Comparison of ENCODE assay signal across 16 cellular contexts in genomic region chr11:79466411-79466810, GRCh38. TPM values are rescaled to one million over a fixed set of nuclear protein-coding genes. Genes with fewer than 3 reads are reported as not detected.
DNase-seq lines count a peak whose midpoint lies in the region; ATAC-seq and TF ChIP-seq lines count a peak whose summit lies in the region.
"Had no signal": no experiment of that assay in that cellular context is flagged by ENCODE, and none has a peak within 500 bp of the region (broad histone marks: within the 10 kb centered on the region; RNA-seq: fewer than 3 reads in every experiment).

No MANE protein-coding gene starts in this region.

- no peak for ATAC-seq in HG02588 (IDR thresholded peaks at IDR 0.05; ENCODE audit: unreplicated experiment)
- ATAC-seq: CD8-positive, alpha-beta T cell; stimulated activated naive CD8-positive, alpha-beta T cell treated with anti-CD3 and anti-CD28 coated beads, Interleukin-15, Interleukin-2, amounts not matched to agents 100 U/mL and 50 U/mL, for 24 hours had no signal

- no peaks in the 10 kb centered on the region for H3K79me2 ChIP-seq in SK-N-SH (ENCODE audit: insufficient read depth)

- H3K36me3 ChIP-seq in SK-N-SH (replicated peaks in 1 of 2; ENCODE audit: control insufficient read depth in 1 of 2, insufficient read depth in 2 of 2, low read length in 1 of 2) = no peaks in the 10 kb centered on the region
- H3K36me3 ChIP-seq in SJCRH30 = no peaks in the 10 kb centered on the region
- H3K36me3 ChIP-seq: MG63, neutrophil had no signal

- H3K4me2 ChIP-seq in SK-N-SH = no peak overlapping the region

- no peaks in the 10 kb centered on the region for H3F3A ChIP-seq in SK-N-SH (replicated peaks; ENCODE audit: insufficient read depth)

- no peak for TF ChIP-seq EP300 in SK-N-SH (IDR thresholded peaks at IDR 0.05; ENCODE audit: borderline replicate concordance in 1 of 2, low read depth in 1 of 2, low read length in 1 of 2)

- TF ChIP-seq CTCF in SK-N-SH (IDR thresholded peaks at IDR 0.05) = no peak

- TF ChIP-seq RAD21 in SK-N-SH (IDR thresholded peaks at IDR 0.05; ENCODE audit: low read length) = no peak

- DNase-seq in GM03348 (ENCODE audit: low spot score) = peak; percentile 76
- DNase-seq in SK-N-SH = no peak
- DNase-seq in fibroblast of gingiva (ENCODE audit: low read depth) = peak; percentile 8
- peak; percentile 79 for DNase-seq in renal cortical epithelial cell (ENCODE audit: low read depth)
- no peak for DNase-seq in NCI-H2171 treated with DMSO at 0.1 percent for 48 hours (lab: John Stamatoyannopoulos, UW)
- no peak for DNase-seq in SJCRH30
- no peak for DNase-seq in NCI-H446 (lab: John Stamatoyannopoulos, UW)
- DNase-seq: activated naive CD4-positive, alpha-beta T cell treated with Interleukin-2 at 50 U/mL for 16 hours; CD8-positive, alpha-beta T cell; central memory CD4-positive, alpha-beta T cell; GOT3; MG63; NCI-H2107; stimulated activated naive CD8-positive, alpha-beta T cell treated with anti-CD3 and anti-CD28 coated beads, Interleukin-15, Interleukin-2, amounts not matched to agents 100 U/mL and 50 U/mL, for 24 hours had no signal

- 17% methylated on average over 2 of the region's 2 CpGs for WGBS in SK-N-SH (ENCODE audit: low lambda C conversion rate)

- H3K27me3 ChIP-seq in SK-N-SH (ENCODE audit: insufficient read depth) (no peaks in the 10 kb centered on the region), SJCRH30 (no peaks in the 10 kb centered on the region)
- H3K27me3 ChIP-seq: MG63, neutrophil had no signal

- H3K9me3 ChIP-seq in SK-N-SH (no peaks in the 10 kb centered on the region), SJCRH30 (replicated peaks) (no peaks in the 10 kb centered on the region)
- H3K9me3 ChIP-seq: MG63, neutrophil had no signal

- H3K4me1 ChIP-seq in SK-N-SH (ENCODE audit: control insufficient read depth in 1 of 2, insufficient read depth in 2 of 2, low read depth in 1 of 2, low read length in 1 of 2) (no peaks in the 10 kb centered on the region), SJCRH30 (no peaks in the 10 kb centered on the region)

- H3K9ac ChIP-seq in SK-N-SH = no peak overlapping the region

- H3K27ac ChIP-seq in SK-N-SH (ENCODE audit: low read depth in 2 of 2, low read length in 1 of 2) (no peak overlapping the region), SJCRH30 (no peak overlapping the region)
- H3K27ac ChIP-seq: neutrophil had no signal

- no peaks in the 10 kb centered on the region for H3K9me2 ChIP-seq in SK-N-SH

- CTCF ChIA-PET in SK-N-SH (lab: Yijun Ruan, JAX) = no interaction called here

- no peaks in the 10 kb centered on the region for H4K20me1 ChIP-seq in SK-N-SH (ENCODE audit: insufficient read depth)

- POLR2A ChIA-PET in SK-N-SH (lab: Yijun Ruan, JAX) = no interaction called here

- H3K4me3 ChIP-seq in SK-N-SH (ENCODE audit: low read depth in 2 of 2, low read length in 1 of 2) = no peak overlapping the region
- H3K4me3 ChIP-seq in SJCRH30 = no peak overlapping the region
- H3K4me3 ChIP-seq: MG63 had no signal

- no peak overlapping the region for H2AFZ ChIP-seq in SK-N-SH (ENCODE audit: low read depth)

TF ChIP-seq in SK-N-SH, 30 proteins besides CTCF, POLR2A, EP300 and RAD21:
- TF ChIP-seq IRF3 (IDR thresholded peaks at IDR 0.05; ENCODE audit: low read depth, low read length) (no peak), CHD2 (IDR thresholded peaks at IDR 0.05; ENCODE audit: low read length, partially characterized antibody) (no peak), JUND (IDR thresholded peaks at IDR 0.05) (peak; percentile 42), FOSL2 (IDR thresholded peaks at IDR 0.05; ENCODE audit: borderline replicate concordance, low read depth) (peak; percentile 59; the same call in 1 of the 2 replicates), MEF2A (IDR thresholded peaks at IDR 0.05; ENCODE audit: borderline replicate concordance, low read depth) (no peak)
TF ChIP-seq in SK-N-SH: peak in this region for 2.

RNA-seq across cellular contexts. Expression of gene TENM4, which starts 25.6 kb away (rescaled TPM):
- 6.0 and 16.7 TPM in 2 replicates for polyA plus RNA-seq in SK-N-SH (2012; rRNA removed)
- polyA plus RNA-seq in SK-N-SH (2012; cell fraction: cytosol; rRNA removed) = 6.6 and 14.2 TPM in 2 replicates
- 16.8 and 18.6 TPM in 2 replicates for polyA plus RNA-seq in SK-N-SH (2012; cell fraction: nucleus; rRNA removed)
- total RNA-seq in renal cortical epithelial cell = 59.6 and 306 TPM in 2 replicates
- 0.53 and 0.58 TPM in 2 replicates for total RNA-seq in SJCRH30 (2014; rRNA removed; shearing (Covaris generic))
- total RNA-seq: CD8-positive, alpha-beta T cell had no signal

Comparison
In these comparisons a context has a peak if more than half of its experiments do, and no peak if none do; other contexts are left out.
1. DNase-seq: peak in GM03348 (single experiment), fibroblast of gingiva (single experiment) and renal cortical epithelial cell (single experiment); none in SK-N-SH (single experiment), NCI-H2171 treated with DMSO at 0.1 percent for 48 hours (single experiment), SJCRH30 (0 of 2) and NCI-H446 (0 of 2).
2. RNA of gene TENM4, which starts 25.6 kb away (total RNA-seq): 59.6 to 306 TPM in renal cortical epithelial cell; 0.53 to 0.58 TPM in SJCRH30; every median in the first group is over 10 times any median in the second.